11 cellular contexts compared by ENCODE assay signal in the genomic region with DNA sequence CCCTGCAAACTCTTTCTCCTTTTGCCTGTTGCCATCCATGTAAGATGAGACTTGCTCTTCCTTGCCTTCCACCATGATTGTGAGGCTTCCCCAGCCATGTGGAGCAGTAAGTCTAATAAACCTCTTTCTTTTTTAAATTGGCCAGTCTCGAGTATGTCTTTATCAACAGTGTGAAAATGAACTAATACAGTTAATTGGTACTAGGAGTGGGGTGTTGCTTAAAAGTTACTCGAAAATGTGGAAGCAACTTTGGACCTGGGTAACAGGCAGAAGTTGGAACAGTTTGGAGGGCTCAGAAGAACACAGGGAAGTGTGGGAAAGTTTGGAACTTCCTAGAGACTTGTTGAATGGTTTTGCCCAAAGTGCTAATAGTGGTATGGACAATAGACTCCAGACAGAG.
"Had no signal": no experiment of that assay in that cellular context is flagged by ENCODE, and none has a peak within 500 bp of the region (broad histone marks: within the 10 kb centered on the region; RNA-seq: fewer than 3 reads in every experiment).

No MANE protein-coding gene starts in this region.

- ATAC-seq: GM23338, HCT116 had no signal

- H3K4me1 ChIP-seq: HAP-1 had no signal

- H3K27ac Mint-ChIP-seq: GM23338, H9, HFFc6 had no signal

- FAIRE-seq: H1, H54 had no signal

- H3K9ac ChIP-seq: GM23248 had no signal

- H3K4me3 ChIP-seq: GM23248, GM23338, HAP-1 had no signal

- H3K4me3 Mint-ChIP-seq: GM23338, H9, HFFc6 had no signal

- H3K36me3 ChIP-seq: HAP-1 had no signal

- H3K9me3 ChIP-seq: HAP-1 had no signal

- H2AFZ ChIP-seq: GM23248, GM23338 had no signal

- H3K4me2 ChIP-seq: GM23338 had no signal

- H3K4me1 Mint-ChIP-seq: GM23338, H9 had no signal

- H3K27ac ChIP-seq: GM23248 had no signal

- DNase-seq: GM23248, GOT3, H7, H9, HCEC 1CT, HFFc6 had no signal
